1 cellular context compared by ENCODE assay signal in genomic region chr1:10178602-10179407, GRCh38.
TF ChIP-seq lines count a peak whose summit lies in the region.

No MANE protein-coding gene starts in this region.

TF ChIP-seq in WTC11, 78 proteins besides CTCF, POLR2A, EP300 and RAD21 (continued from another document):
- TF ChIP-seq ZNF512 (CRISPR knock-in tag; IDR thresholded peaks at IDR 0.05; ENCODE audit: borderline replicate concordance) (no peak), SMAD4 (CRISPR knock-in tag; IDR thresholded peaks at IDR 0.05) (no peak), CREB1 (CRISPR knock-in tag; IDR thresholded peaks at IDR 0.05) (no peak), FOXK1 (CRISPR knock-in tag; IDR thresholded peaks at IDR 0.05) (no peak), ATF1 (CRISPR knock-in tag; IDR thresholded peaks at IDR 0.05) (no peak), EMX1 (CRISPR knock-in tag; IDR thresholded peaks at IDR 0.05) (no peak), NR2C2 (CRISPR knock-in tag; IDR thresholded peaks at IDR 0.05) (no peak)
